12 cellular contexts compared by ENCODE assay signal in the genomic region with DNA sequence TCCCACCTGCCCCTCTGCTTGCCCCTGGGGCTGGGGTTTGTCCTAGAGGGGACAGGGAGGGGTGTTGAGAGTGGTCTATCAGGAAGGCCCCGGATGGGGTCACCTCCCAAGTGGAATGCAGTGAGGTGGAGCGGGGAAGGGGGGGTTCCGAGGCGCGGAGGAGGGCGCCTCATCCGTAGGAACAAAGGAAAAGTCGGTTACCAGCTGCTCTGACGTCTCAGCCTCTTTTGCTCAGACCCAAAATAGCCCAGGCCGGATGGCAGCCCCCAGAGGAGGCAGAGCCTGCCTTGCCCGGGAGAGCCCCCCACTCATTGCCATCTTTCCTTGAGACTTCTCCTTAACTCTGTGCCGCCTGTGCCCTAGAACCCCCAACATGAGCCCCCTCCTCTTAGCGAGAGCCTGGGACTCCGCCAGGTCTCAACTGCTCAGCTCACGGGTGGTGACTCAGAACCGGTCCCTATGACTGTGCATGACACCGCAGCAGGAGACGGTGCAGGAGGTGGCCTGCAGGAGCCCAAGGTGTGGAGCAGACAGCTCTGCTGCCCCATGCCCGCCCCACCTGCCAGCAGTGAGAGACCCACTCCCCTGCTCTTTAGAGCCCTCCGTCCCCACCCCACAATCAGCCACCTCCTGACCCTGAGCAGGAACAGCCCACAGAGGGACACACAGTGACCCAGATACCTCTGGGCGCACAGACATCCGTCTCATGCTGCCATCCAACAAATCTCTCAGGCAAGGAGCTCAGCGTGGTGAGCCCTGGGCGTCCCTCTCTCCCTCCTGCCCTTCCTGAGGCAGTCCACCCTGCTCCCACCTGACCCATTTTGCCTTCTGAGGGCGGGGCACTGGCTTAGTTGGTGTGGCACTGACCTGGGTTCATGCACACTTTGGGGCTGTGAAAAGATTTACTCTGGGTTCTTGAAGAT. TPM values are rescaled to one million over a fixed set of nuclear protein-coding genes. Genes with fewer than 3 reads are reported as not detected.
A peak's percentile ranks its signal among the peaks of the same experiment; 100 is the strongest.
DNase-seq lines count a peak whose midpoint lies in the region; ATAC-seq, FAIRE-seq and TF ChIP-seq lines count a peak whose summit lies in the region.
"Had no signal": no experiment of that assay in that cellular context is flagged by ENCODE, and none has a peak within 500 bp of the region (broad histone marks: within the 10 kb centered on the region; RNA-seq: fewer than 3 reads in every experiment).

No MANE protein-coding gene starts in this region.

- H3K27me3 ChIP-seq in astrocyte (ENCODE audit: insufficient read depth, low read length) = no peaks in the 10 kb centered on the region
- H3K27me3 ChIP-seq: right lobe of liver, tibial nerve had no signal

- no peak overlapping the region for H2AFZ ChIP-seq in astrocyte (ENCODE audit: low read depth, low read length)

- H3K27me3 Mint-ChIP-seq in astrocyte (ENCODE audit: low read depth, unreplicated experiment) (no peaks in the 10 kb centered on the region), osteocyte (ENCODE audit: unreplicated experiment) (no peaks in the 10 kb centered on the region)

- ATAC-seq in HG03378 (IDR thresholded peaks at IDR 0.05; ENCODE audit: unreplicated experiment) = no peak

- FAIRE-seq in astrocyte (lab: Jason Lieb, UNC) = no peak
- FAIRE-seq: colon had no signal

- peaks cover 12% of the 10 kb centered on the region for H3K36me3 ChIP-seq in astrocyte (ENCODE audit: insufficient read depth, low read length)
- H3K36me3 ChIP-seq: right lobe of liver had no signal

- H3K4me3 ChIP-seq in astrocyte (ENCODE audit: insufficient read depth, low read depth, low read length) = no peak overlapping the region
- H3K4me3 ChIP-seq: right lobe of liver, tibial nerve had no signal

- peaks cover 17% of the 10 kb centered on the region for H3K36me3 Mint-ChIP-seq in astrocyte (ENCODE audit: low read depth, unreplicated experiment)
- H3K36me3 Mint-ChIP-seq in osteocyte (ENCODE audit: unreplicated experiment) = peaks cover 13% of the 10 kb centered on the region

- H3K4me3 Mint-ChIP-seq in astrocyte (ENCODE audit: unreplicated experiment) = no peak overlapping the region
- peak overlapping the region; percentile 38 for H3K4me3 Mint-ChIP-seq in osteocyte (ENCODE audit: unreplicated experiment)

- H3K4me1 Mint-ChIP-seq in astrocyte (ENCODE audit: low read depth, unreplicated experiment) (peaks cover 11% of the 10 kb centered on the region), osteocyte (ENCODE audit: unreplicated experiment) (peaks cover 40% of the 10 kb centered on the region)

- peaks cover 80% of the 10 kb centered on the region for H4K20me1 ChIP-seq in astrocyte (ENCODE audit: insufficient read depth, low read length)

- peak overlapping the region; percentile 76 for H3K9ac ChIP-seq in astrocyte (ENCODE audit: low read length)

- no peak overlapping the region for H3K27ac Mint-ChIP-seq in astrocyte (ENCODE audit: unreplicated experiment)
- peak overlapping the region; percentile 72 for H3K27ac Mint-ChIP-seq in osteocyte (ENCODE audit: unreplicated experiment)

- H3K79me2 ChIP-seq in astrocyte (ENCODE audit: insufficient read depth, low read length) = peaks cover 59% of the 10 kb centered on the region

- TF ChIP-seq CTCF in astrocyte (IDR thresholded peaks at IDR 0.05; ENCODE audit: insufficient read depth, low read depth, low read length) (no peak), osteocyte (IDR thresholded peaks at IDR 0.05) (no peak)

- no peak; the same call in 1 of the 2 replicates for TF ChIP-seq EP300 in Ishikawa (IDR thresholded peaks at IDR 0.05; ENCODE audit: borderline replicate concordance)

- peak overlapping the region; percentile 87 for H3K27ac ChIP-seq in astrocyte (ENCODE audit: low read depth, low read length)
- H3K27ac ChIP-seq: right lobe of liver, tibial nerve had no signal

- peaks cover 43% of the 10 kb centered on the region for H3K4me1 ChIP-seq in astrocyte (ENCODE audit: insufficient read depth, low read length)
- H3K4me1 ChIP-seq: right lobe of liver had no signal

- H3K9me3 ChIP-seq in astrocyte (ENCODE audit: insufficient read depth, low read depth, low read length) = no peaks in the 10 kb centered on the region
- H3K9me3 ChIP-seq: right lobe of liver, tibial nerve had no signal

- TF ChIP-seq RAD21 in Ishikawa (IDR thresholded peaks at IDR 0.05; ENCODE audit: low read depth) = no peak

- peak; percentile 87 for DNase-seq in DMS 273 (lab: John Stamatoyannopoulos, UW; ENCODE audit: unreplicated experiment)
- peak; percentile 61 for DNase-seq in astrocyte (ENCODE audit: low read depth)
- no peak for DNase-seq in osteocyte (ENCODE audit: extremely low spot score, unreplicated experiment)
- no peak for DNase-seq in DMS79 treated with DMSO at 0.1 percent for 48 hours (lab: John Stamatoyannopoulos, UW)
- DNase-seq in SHP77 treated with DMSO at 0.1 percent for 48 hours (lab: John Stamatoyannopoulos, UW) = no peak
- DNase-seq in NCI-H146 treated with DMSO at 0.1 percent for 48 hours (lab: John Stamatoyannopoulos, UW; ENCODE audit: unreplicated experiment) = no peak
- DNase-seq: islet precursor cell had no signal

- H3K9me3 Mint-ChIP-seq in astrocyte (ENCODE audit: unreplicated experiment) (no peaks in the 10 kb centered on the region), osteocyte (ENCODE audit: unreplicated experiment) (no peaks in the 10 kb centered on the region)

- peak overlapping the region; percentile 62 for H3K4me2 ChIP-seq in astrocyte (ENCODE audit: low read length)

TF ChIP-seq in Ishikawa, 13 proteins besides CTCF, POLR2A, EP300 and RAD21:
- TF ChIP-seq, protein P1, sequence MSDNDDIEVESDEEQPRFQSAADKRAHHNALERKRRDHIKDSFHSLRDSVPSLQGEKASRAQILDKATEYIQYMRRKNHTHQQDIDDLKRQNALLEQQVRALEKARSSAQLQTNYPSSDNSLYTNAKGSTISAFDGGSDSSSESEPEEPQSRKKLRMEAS (IDR thresholded peaks at IDR 0.05) = no peak; the same call in 1 of the 2 replicates
- TF ChIP-seq TAF1 (IDR thresholded peaks at IDR 0.05; ENCODE audit: low read depth) (no peak), TEAD4 (IDR thresholded peaks at IDR 0.05) (no peak), NFIC (IDR thresholded peaks at IDR 0.05) (peak; percentile 49; the same call in 1 of the 2 replicates), ZBTB7A (IDR thresholded peaks at IDR 0.05; ENCODE audit: low read depth) (peak; percentile 32), REST (IDR thresholded peaks at IDR 0.05; ENCODE audit: low read depth) (no peak), CREB1 (IDR thresholded peaks at IDR 0.05; ENCODE audit: low read depth) (no peak), EGR1 (IDR thresholded peaks at IDR 0.05) (no peak), YY1 (IDR thresholded peaks at IDR 0.05; ENCODE audit: low read depth) (no peak), FOXM1 (IDR thresholded peaks at IDR 0.05; ENCODE audit: borderline replicate concordance, low read depth) (no peak), CEBPB (IDR thresholded peaks at IDR 0.05) (no peak)
- TF ChIP-seq, protein P2, sequence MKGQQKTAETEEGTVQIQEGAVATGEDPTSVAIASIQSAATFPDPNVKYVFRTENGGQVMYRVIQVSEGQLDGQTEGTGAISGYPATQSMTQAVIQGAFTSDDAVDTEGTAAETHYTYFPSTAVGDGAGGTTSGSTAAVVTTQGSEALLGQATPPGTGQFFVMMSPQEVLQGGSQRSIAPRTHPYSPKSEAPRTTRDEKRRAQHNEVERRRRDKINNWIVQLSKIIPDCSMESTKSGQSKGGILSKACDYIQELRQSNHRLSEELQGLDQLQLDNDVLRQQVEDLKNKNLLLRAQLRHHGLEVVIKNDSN (IDR thresholded peaks at IDR 0.05) = no peak

RNA-seq across cellular contexts. Expression of gene STX1A, which starts 13.1 kb away (rescaled TPM):
- total RNA-seq in astrocyte (15.0 and 19.7 TPM in 2 replicates), osteocyte (21.7 and 24.0 TPM in 2 replicates)

RNA-seq across cellular contexts. Expression of gene BUD23, which starts 23.0 kb away (rescaled TPM):
- 68.3 and 73.1 TPM in 2 replicates for total RNA-seq in astrocyte
- 47.2 and 56.7 TPM in 2 replicates for total RNA-seq in osteocyte

RNA-seq across cellular contexts. Expression of gene DNAJC30, which starts 23.1 kb away (rescaled TPM):
- total RNA-seq in astrocyte = 10.5 and 11.0 TPM in 2 replicates
- total RNA-seq in osteocyte = 13.8 and 14.5 TPM in 2 replicates

RNA-seq across cellular contexts. Expression of gene ABHD11, which starts 32.2 kb away (rescaled TPM):
- total RNA-seq in astrocyte = 9.3 and 10.8 TPM in 2 replicates
- total RNA-seq in osteocyte = 14.0 and 17.4 TPM in 2 replicates

RNA-seq across cellular contexts. Expression of gene VPS37D, which starts 38.8 kb away (rescaled TPM):
- total RNA-seq in astrocyte = 2.9 and 3.6 TPM in 2 replicates
- 5.0 and 6.2 TPM in 2 replicates for total RNA-seq in osteocyte

Comparison
In these comparisons a context has a peak if more than half of its experiments do, and no peak if none do; other contexts are left out.
1. DNase-seq: peak in DMS 273 (single experiment) and astrocyte (single experiment); none in osteocyte (single experiment), DMS79 treated with DMSO at 0.1 percent for 48 hours (single experiment), SHP77 treated with DMSO at 0.1 percent for 48 hours (single experiment) and NCI-H146 treated with DMSO at 0.1 percent for 48 hours (single experiment).